In the genomic region with DNA sequence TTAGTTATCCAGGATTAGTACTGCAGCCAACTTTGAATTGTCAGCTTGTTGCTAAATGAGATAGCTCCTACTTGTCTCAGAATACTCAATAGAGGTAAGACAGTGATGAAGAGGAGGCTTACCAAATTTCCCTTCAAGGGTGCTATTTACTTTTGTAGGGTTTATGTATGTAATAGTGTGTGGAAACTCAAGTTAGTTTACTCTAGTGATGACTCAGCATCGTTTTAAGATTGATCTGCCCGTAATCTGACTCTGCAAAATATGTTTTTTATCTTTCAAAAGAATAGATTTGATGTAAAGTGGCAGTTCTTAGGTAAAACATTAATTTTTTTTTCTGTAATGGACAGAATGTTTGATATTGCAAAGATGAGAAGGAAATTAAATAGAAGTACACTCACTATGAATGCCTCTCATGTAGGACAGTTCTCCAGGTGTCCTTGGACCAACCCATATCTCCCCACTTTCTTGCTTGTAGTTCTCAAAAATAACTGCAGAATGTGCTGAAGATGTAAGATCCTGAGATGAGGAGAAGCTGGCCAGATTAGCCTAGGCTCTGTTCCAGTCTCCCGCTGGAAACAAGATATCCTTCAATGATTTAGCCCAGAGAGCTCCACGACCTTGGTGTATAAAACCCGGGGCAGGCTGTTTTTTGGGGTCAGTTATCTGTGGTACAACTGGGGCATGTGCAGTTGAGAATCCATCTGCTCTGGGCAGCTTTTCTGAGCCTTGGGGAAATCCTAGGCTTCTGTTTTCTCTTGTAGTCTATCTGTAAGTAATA, we compare ENCODE assay signal across 14 cellular contexts. TPM values are rescaled to one million over a fixed set of nuclear protein-coding genes. Genes with fewer than 3 reads are reported as not detected.
"Had no signal": no experiment of that assay in that cellular context is flagged by ENCODE, and none has a peak within 500 bp of the region (broad histone marks: within the 10 kb centered on the region; RNA-seq: fewer than 3 reads in every experiment).

No MANE protein-coding gene starts in this region.

- H3K4me3 ChIP-seq: lower lobe of right lung, psoas muscle, suprapubic skin had no signal

- ATAC-seq: foreskin keratinocyte, lower lobe of right lung, psoas muscle, sciatic nerve had no signal

- DNase-seq: activated CD4-positive, CD25-positive, alpha-beta regulatory T cell treated with anti-CD3 and anti-CD28 coated beads, Interleukin-2, amount 50 U/mL, for 72 hours; activated naive CD4-positive, alpha-beta T cell treated with anti-CD3 and anti-CD28 coated beads, Interleukin-2, amount 50 U/mL, for 16 hours; central memory CD4-positive, alpha-beta T cell; effector memory CD4-positive, alpha-beta T cell; glutamatergic neuron; kidney glomerular epithelial cell; lower lobe of right lung; occipital lobe; psoas muscle had no signal

- H3K9me3 ChIP-seq: lower lobe of right lung, psoas muscle, suprapubic skin had no signal

- H3K4me1 ChIP-seq: foreskin keratinocyte, lower lobe of right lung, psoas muscle, suprapubic skin had no signal

- H3K27me3 ChIP-seq: foreskin keratinocyte, suprapubic skin had no signal

- H3K36me3 ChIP-seq: lower lobe of right lung, suprapubic skin had no signal

- H3K27ac ChIP-seq: foreskin keratinocyte, lower lobe of right lung, psoas muscle, suprapubic skin had no signal

RNA-seq across cellular contexts. Expression of a gene that starts 24.4 kb away (rescaled TPM):
- total RNA-seq: foreskin keratinocyte; lower lobe of right lung; occipital lobe; psoas muscle; sciatic nerve; suprapubic skin; T-helper 1 cell treated with Interleukin-12 subunit alpha and Interleukin-12 subunit beta and Interleukin-4 antibody, amounts not matched to agents 30 ng/mL and 1 ng/mL, for 36 hours had no signal
- polyA plus RNA-seq: adipose tissue, foreskin keratinocyte, psoas muscle had no signal
